In genomic region chr2:240435457-240435954, GRCh38 we compare ENCODE assay signal across 8 cellular contexts. TPM values are rescaled to one million over a fixed set of nuclear protein-coding genes. Genes with fewer than 3 reads are reported as not detected.
DNase-seq lines count a peak whose midpoint lies in the region; ATAC-seq and TF ChIP-seq lines count a peak whose summit lies in the region.

TSS of gene GPC1 (plus strand) at chr2:240435663. CDS start at chr2:240435919, 256 bp downstream.

- peaks cover 0 to 2% (median 0%) of the 10 kb centered on the region in 7 donors for H3K9me3 Mint-ChIP-seq in CD4-positive, CD25-positive, alpha-beta regulatory T cell
- no peaks in the 10 kb centered on the region for H3K9me3 Mint-ChIP-seq in immature natural killer cell

- no peaks in the 10 kb centered on the region for H3K9me3 ChIP-seq in CD4-positive, CD25-positive, alpha-beta regulatory T cell (ENCODE audit: control insufficient read depth in 2 of 2, low read length in 2 of 2)
- H3K9me3 ChIP-seq in HUES6 (ENCODE audit: control insufficient read depth, insufficient read depth, low read depth, low read length) = no peaks in the 10 kb centered on the region
- H3K9me3 ChIP-seq in smooth muscle cell (replicated peaks; ENCODE audit: low read depth) = no peaks in the 10 kb centered on the region

- H3K27me3 Mint-ChIP-seq in CD4-positive, CD25-positive, alpha-beta regulatory T cell = peaks cover 17% of the 10 kb centered on the region
- peaks cover 2 to 12% (median 9%) of the 10 kb centered on the region in 3 donors for H3K27me3 Mint-ChIP-seq in immature natural killer cell (ENCODE audit: low read depth in 3 of 3)

- H4K20me1 ChIP-seq in smooth muscle cell (ENCODE audit: low read depth) = peaks cover 44% of the 10 kb centered on the region

- H2AFZ ChIP-seq in smooth muscle cell (ENCODE audit: low read depth) = peak within 1 kb of the TSS; percentile 72

- peak within 1 kb of the TSS; percentile 86 to 89 (median 88) for H3K4me3 Mint-ChIP-seq in CD4-positive, CD25-positive, alpha-beta regulatory T cell
- peak within 1 kb of the TSS; percentile 78 to 86 (median 78) for H3K4me3 Mint-ChIP-seq in immature natural killer cell

- no peaks in the 10 kb centered on the region for H3F3A ChIP-seq in smooth muscle cell (ENCODE audit: low read depth)

- H3K27ac ChIP-seq in CD4-positive, CD25-positive, alpha-beta regulatory T cell (ENCODE audit: insufficient read depth, low read length, poor library complexity, severe bottlenecking) = no peak within 1 kb of the TSS
- H3K27ac ChIP-seq in HUES6 (ENCODE audit: low read depth, low read length) = no peak within 1 kb of the TSS
- peak within 1 kb of the TSS; percentile 79 for H3K27ac ChIP-seq in smooth muscle cell (ENCODE audit: low read depth)

- H3K9ac ChIP-seq in HUES6 (ENCODE audit: low read length) = peak within 1 kb of the TSS; percentile 36
- H3K9ac ChIP-seq in smooth muscle cell (ENCODE audit: low read depth) = peak within 1 kb of the TSS; percentile 69

- peak; percentile 47 to 61 for ATAC-seq in CD4-positive, CD25-positive, alpha-beta regulatory T cell (ENCODE audit: low read depth in 2 of 2)
- ATAC-seq in GM19328 (IDR thresholded peaks at IDR 0.05; ENCODE audit: unreplicated experiment) = peak; percentile 41
- no peak for ATAC-seq in HG03108 (IDR thresholded peaks at IDR 0.05; ENCODE audit: unreplicated experiment)

- peaks cover 20% of the 10 kb centered on the region for H3K4me1 ChIP-seq in CD4-positive, CD25-positive, alpha-beta regulatory T cell (ENCODE audit: control insufficient read depth, insufficient read depth, low read length, poor library complexity, severe bottlenecking)
- H3K4me1 ChIP-seq in HUES6 (ENCODE audit: control insufficient read depth, insufficient read depth, low read length) (peaks cover 24% of the 10 kb centered on the region; the same call in 1 of the 2 replicates), smooth muscle cell (ENCODE audit: low read depth) (peaks cover 16% of the 10 kb centered on the region)

- H3K79me2 ChIP-seq in smooth muscle cell (ENCODE audit: low read depth) = peaks cover 45% of the 10 kb centered on the region

- peaks cover 9% of the 10 kb centered on the region for H3K27me3 ChIP-seq in CD4-positive, CD25-positive, alpha-beta regulatory T cell (ENCODE audit: control insufficient read depth, insufficient read depth, low read length)
- H3K27me3 ChIP-seq in HUES6 (ENCODE audit: control insufficient read depth, insufficient read depth, low read length) = peaks cover 46% of the 10 kb centered on the region
- no peaks in the 10 kb centered on the region for H3K27me3 ChIP-seq in smooth muscle cell (ENCODE audit: low read depth)

- H3K4me2 ChIP-seq in smooth muscle cell = peak within 1 kb of the TSS; percentile 98

- no peaks in the 10 kb centered on the region for H3K36me3 ChIP-seq in CD4-positive, CD25-positive, alpha-beta regulatory T cell (ENCODE audit: control insufficient read depth, insufficient read depth, low read length)
- H3K36me3 ChIP-seq in HUES6 (ENCODE audit: control insufficient read depth, insufficient read depth, low read length) (no peaks in the 10 kb centered on the region), smooth muscle cell (ENCODE audit: low read depth) (no peaks in the 10 kb centered on the region)

- peak in 2 of 3 donors; percentile 46 to 51 for DNase-seq in CD4-positive, CD25-positive, alpha-beta regulatory T cell
- DNase-seq in SW480 (ENCODE audit: low spot score) (peak; percentile 67), cerebellar cortex (ENCODE audit: low spot score) (peak; percentile 67), immature natural killer cell (no peak), smooth muscle cell (lab: John Stamatoyannopoulos, UW; ENCODE audit: unreplicated experiment) (peak; percentile 81)

- peaks cover 0 to 13% (median 1%) of the 10 kb centered on the region in 4 donors for H3K4me1 Mint-ChIP-seq in CD4-positive, CD25-positive, alpha-beta regulatory T cell
- H3K4me1 Mint-ChIP-seq in immature natural killer cell = peaks cover 5 to 7% of the 10 kb centered on the region in 2 donors

- 0% methylated on average over 33 of the region's 77 CpGs for WGBS in smooth muscle cell (ENCODE audit: low lambda C conversion rate)

- TF ChIP-seq CTCF in smooth muscle cell (IDR thresholded peaks at IDR 0.05; ENCODE audit: borderline replicate concordance, insufficient read depth, poor library complexity, severe bottlenecking) = no peak

- no peaks in the 10 kb centered on the region for H3K36me3 Mint-ChIP-seq in CD4-positive, CD25-positive, alpha-beta regulatory T cell
- no peaks in the 10 kb centered on the region for H3K36me3 Mint-ChIP-seq in immature natural killer cell

- no peak within 1 kb of the TSS for H3K4me3 ChIP-seq in CD4-positive, CD25-positive, alpha-beta regulatory T cell (ENCODE audit: low read depth, low read length)
- H3K4me3 ChIP-seq in HUES6 (ENCODE audit: low read depth, low read length) = peak within 1 kb of the TSS; percentile 73
- H3K4me3 ChIP-seq in smooth muscle cell = peak within 1 kb of the TSS; percentile 75

- peak within 1 kb of the TSS in 1 of 3 donors; percentile 36 for H3K27ac Mint-ChIP-seq in CD4-positive, CD25-positive, alpha-beta regulatory T cell
- peak within 1 kb of the TSS in 2 of 6 donors; percentile 22 to 31 for H3K27ac Mint-ChIP-seq in immature natural killer cell

RNA-seq across cellular contexts. Expression of gene GPC1, which starts in this region (rescaled TPM):
- 0.91 TPM for total RNA-seq in CD4-positive, CD25-positive, alpha-beta regulatory T cell
- under 1 TPM; 0.06 to 0.48 (median 0.26) TPM for polyA plus RNA-seq in CD4-positive, CD25-positive, alpha-beta regulatory T cell
- not detected for polyA plus RNA-seq in immature natural killer cell
- 86.4 and 88.9 TPM in 2 replicates for total RNA-seq in smooth muscle cell
- 221 and 236 TPM in 2 replicates for polyA plus RNA-seq in smooth muscle cell

Comparison
In these comparisons a context has a peak if more than half of its experiments do, and no peak if none do; other contexts are left out.
1. RNA of gene GPC1 (total RNA-seq): 86.4 to 88.9 TPM in smooth muscle cell; 0.91 TPM in CD4-positive, CD25-positive, alpha-beta regulatory T cell (single experiment); every median in the first group is over 10 times any median in the second.
2. RNA of gene GPC1 (polyA plus RNA-seq): 221 to 236 TPM in smooth muscle cell; 0.06 to 0.48 TPM in CD4-positive, CD25-positive, alpha-beta regulatory T cell and not detected in immature natural killer cell; every median in the first group is over 100 times any median in the second.
3. Peak in DNase-seq and ATAC-seq in CD4-positive, CD25-positive, alpha-beta regulatory T cell; RNA of the gene not detected or under 1 TPM.
4. DNase-seq: peak in SW480 (single experiment), cerebellar cortex (single experiment) and smooth muscle cell (single experiment); none in immature natural killer cell (0 of 3).